In the genomic region with DNA sequence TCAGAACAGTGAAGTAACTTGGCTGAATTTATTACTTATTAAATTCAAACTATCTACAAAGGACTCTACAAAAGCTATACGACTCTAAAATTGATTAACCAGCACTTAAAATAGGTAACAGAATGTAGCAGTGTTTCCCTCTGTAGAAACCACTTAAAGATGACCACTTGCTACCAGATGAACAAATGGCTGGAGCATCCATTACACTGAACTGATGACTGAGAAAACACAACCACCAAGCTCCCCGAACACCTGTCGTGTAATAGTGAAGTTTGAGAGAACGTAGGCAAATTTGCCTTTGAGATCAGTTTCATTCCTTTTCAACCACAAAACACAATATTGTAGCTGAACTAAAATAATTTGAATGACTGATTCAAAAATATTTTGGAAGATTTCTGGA, we compare ENCODE assay signal across 21 cellular contexts.
DNase-seq lines count a peak whose midpoint lies in the region; ATAC-seq and TF ChIP-seq lines count a peak whose summit lies in the region.
"Had no signal": no experiment of that assay in that cellular context is flagged by ENCODE, and none has a peak within 500 bp of the region (broad histone marks: within the 10 kb centered on the region; RNA-seq: fewer than 3 reads in every experiment).

No MANE protein-coding gene starts in this region.

- H3K27ac Mint-ChIP-seq in glutamatergic neuron (ENCODE audit: unreplicated experiment): peak overlapping the region; percentile 83
- H3K27ac Mint-ChIP-seq: activated naive CD8-positive, alpha-beta T cell treated with anti-CD3 and anti-CD28 coated beads for 36 hours; natural killer cell had no signal

- H3K4me1 Mint-ChIP-seq in glutamatergic neuron (ENCODE audit: low read depth, unreplicated experiment): peaks cover 12% of the 10 kb centered on the region
- H3K4me1 Mint-ChIP-seq: activated naive CD8-positive, alpha-beta T cell treated with anti-CD3 and anti-CD28 coated beads for 36 hours; natural killer cell had no signal

- peak overlapping the region; percentile 23 for H3K4me3 Mint-ChIP-seq in glutamatergic neuron (ENCODE audit: unreplicated experiment)
- H3K4me3 Mint-ChIP-seq: activated naive CD8-positive, alpha-beta T cell treated with anti-CD3 and anti-CD28 coated beads for 36 hours; natural killer cell had no signal

- DNase-seq in LHCN-M2 (ENCODE audit: low read depth) (peak; percentile 51), glutamatergic neuron (no peak), middle frontal gyrus (ENCODE audit: extremely low spot score, low spot score) (no peak), retina (no peak)
- no peak for DNase-seq in stimulated activated naive CD4-positive, alpha-beta T cell (lab: John Stamatoyannopoulos, UW)
- DNase-seq: activated CD4-positive, alpha-beta T cell treated with anti-CD3 and anti-CD28 coated beads for 4 hours; activated naive CD8-positive, alpha-beta T cell treated with anti-CD3 and anti-CD28 coated beads for 36 hours; anterior cingulate cortex; DMS153; Kasumi-1; midbrain; natural killer cell; NCI-H2171; NCI-H524 treated with DMSO at 0.1 percent for 48 hours; occipital lobe; SIG-M5; stimulated activated CD4-positive, alpha-beta T cell treated with anti-CD3 and anti-CD28 coated beads, Interleukin-4, amount 100 ng/mL, for 24 hours; T1000; transverse colon had no signal

- ATAC-seq in GM18907 (IDR thresholded peaks at IDR 0.05; ENCODE audit: unreplicated experiment) (peak; percentile 96), GM19467 (IDR thresholded peaks at IDR 0.05; ENCODE audit: unreplicated experiment) (peak; percentile 73)
- ATAC-seq: natural killer cell had no signal

- H3K36me3 Mint-ChIP-seq in glutamatergic neuron (ENCODE audit: unreplicated experiment): no peaks in the 10 kb centered on the region
- H3K36me3 Mint-ChIP-seq: activated naive CD8-positive, alpha-beta T cell treated with anti-CD3 and anti-CD28 coated beads for 36 hours; natural killer cell had no signal

- H3K9me3 Mint-ChIP-seq in glutamatergic neuron (ENCODE audit: unreplicated experiment): peaks cover 3% of the 10 kb centered on the region
- H3K9me3 Mint-ChIP-seq: activated naive CD8-positive, alpha-beta T cell treated with anti-CD3 and anti-CD28 coated beads for 36 hours had no signal

- no peak for TF ChIP-seq CTCF in glutamatergic neuron (IDR thresholded peaks at IDR 0.05; ENCODE audit: partially characterized antibody, unreplicated experiment)

- H3K27me3 Mint-ChIP-seq in glutamatergic neuron (ENCODE audit: unreplicated experiment): no peaks in the 10 kb centered on the region
- H3K27me3 Mint-ChIP-seq: activated naive CD8-positive, alpha-beta T cell treated with anti-CD3 and anti-CD28 coated beads for 36 hours had no signal
